ENCODE assay signal across 8 cellular contexts in the genomic region with DNA sequence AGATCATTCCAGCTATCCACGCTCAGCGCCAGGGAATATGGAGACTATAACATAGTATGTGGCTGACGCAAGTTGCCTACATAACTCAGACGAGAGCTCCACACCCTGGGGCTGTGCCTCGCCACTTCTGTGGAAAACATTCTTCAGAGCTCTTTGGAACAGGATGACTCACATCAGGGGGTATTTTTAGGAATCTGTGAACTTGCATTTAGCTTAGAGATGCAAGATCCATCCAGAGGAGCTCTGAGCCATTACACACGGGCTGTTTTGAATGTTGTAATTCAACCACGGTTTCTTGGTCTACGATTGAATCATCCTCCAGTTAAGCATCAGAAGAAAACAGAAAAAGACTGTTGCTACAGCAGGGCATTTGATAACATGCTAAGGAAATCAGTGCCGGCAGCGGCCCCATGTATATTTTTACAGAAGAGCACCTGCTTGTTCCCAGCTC.
DNase-seq lines count a peak whose midpoint lies in the region; ATAC-seq and TF ChIP-seq lines count a peak whose summit lies in the region.

No MANE protein-coding gene starts in this region.

- H3K4me1 ChIP-seq in muscle layer of colon (ENCODE audit: insufficient read depth, low read length) (peaks cover 25% of the 10 kb centered on the region), tibial artery (peaks cover 0 to 31% (median 19%) of the 10 kb centered on the region in 4 donors)

- H3K4me3 ChIP-seq in choroid plexus epithelial cell (ENCODE audit: low read depth, low read length) (no peak overlapping the region), muscle layer of colon (ENCODE audit: low read depth in 1 of 2, low read length in 2 of 2) (no peak overlapping the region), tibial artery (no peak overlapping the region)

- ATAC-seq in HG03025 (IDR thresholded peaks at IDR 0.05; ENCODE audit: low FRiP score, unreplicated experiment), result no peak
- ATAC-seq in GM18868 (IDR thresholded peaks at IDR 0.05; ENCODE audit: unreplicated experiment), result no peak

- H3K36me3 ChIP-seq in muscle layer of colon (ENCODE audit: insufficient read depth, low read length) (no peaks in the 10 kb centered on the region), tibial artery (no peaks in the 10 kb centered on the region)

- H3K27me3 ChIP-seq in muscle layer of colon (ENCODE audit: control insufficient read depth in 1 of 2, insufficient read depth in 2 of 2, low read length in 2 of 2), result no peaks in the 10 kb centered on the region
- H3K27me3 ChIP-seq in tibial artery, result no peaks in the 10 kb centered on the region

- intact Hi-C loops in tibial artery (cut with DNase I; ENCODE audit: low total_unique reads), result loop anchor here (5.0 to 10.0 kb wide), 2 partner anchors 62 to 560 kb away; partner anchors contain the start of gene KLF6

- H3K27ac ChIP-seq in muscle layer of colon (ENCODE audit: low read depth, low read length), result peak overlapping the region; percentile 62
- peak overlapping the region; percentile 72 for H3K27ac ChIP-seq in tibial artery

- peak; percentile 98 for DNase-seq in AG09319 (ENCODE audit: extremely low read depth, low read depth)
- DNase-seq in NOMO-1 treated with DMSO at 0.1 percent for 48 hours (lab: John Stamatoyannopoulos, UW; ENCODE audit: unreplicated experiment), result peak; percentile 79
- DNase-seq in choroid plexus epithelial cell (ENCODE audit: low read depth), result peak; percentile 99
- peak; percentile 88 to 90 for DNase-seq in tibial artery
- no peak for DNase-seq in SHP77 treated with DMSO at 0.1 percent for 48 hours (lab: John Stamatoyannopoulos, UW)

- H3K9me3 ChIP-seq in muscle layer of colon (ENCODE audit: low read length) (no peaks in the 10 kb centered on the region), tibial artery (no peaks in the 10 kb centered on the region)

- peak; percentile 19 for TF ChIP-seq CTCF in AG09319 (IDR thresholded peaks at IDR 0.05; ENCODE audit: low read depth, low read length)
- TF ChIP-seq CTCF in choroid plexus epithelial cell (conservative IDR thresholded peaks at IDR 0.05; ENCODE audit: low read depth, low read length), result peak; percentile 43
- TF ChIP-seq CTCF in tibial artery (IDR thresholded peaks at IDR 0.05), result peak; percentile 31 to 48

- H3K9ac ChIP-seq in muscle layer of colon (ENCODE audit: low read length), result no peak overlapping the region
